ENCODE assay signal across 7 cellular contexts in genomic region chr15:96468036-96468435, GRCh38.
"Had no signal": no experiment of that assay in that cellular context is flagged by ENCODE, and none has a peak within 500 bp of the region (broad histone marks: within the 10 kb centered on the region; RNA-seq: fewer than 3 reads in every experiment).

No MANE protein-coding gene starts in this region.

- H3K27ac ChIP-seq: HL-60, KMS-11 had no signal

- H3K9ac ChIP-seq: KMS-11 had no signal

- H3K4me2 ChIP-seq: KMS-11 had no signal

- DNase-seq: IMR-90, KBM-7, KG1 had no signal

- ATAC-seq: HepG2 had no signal

- FAIRE-seq: HepG2, HTR-8/SVneo had no signal
